26 cellular contexts compared by ENCODE assay signal in the genomic region with DNA sequence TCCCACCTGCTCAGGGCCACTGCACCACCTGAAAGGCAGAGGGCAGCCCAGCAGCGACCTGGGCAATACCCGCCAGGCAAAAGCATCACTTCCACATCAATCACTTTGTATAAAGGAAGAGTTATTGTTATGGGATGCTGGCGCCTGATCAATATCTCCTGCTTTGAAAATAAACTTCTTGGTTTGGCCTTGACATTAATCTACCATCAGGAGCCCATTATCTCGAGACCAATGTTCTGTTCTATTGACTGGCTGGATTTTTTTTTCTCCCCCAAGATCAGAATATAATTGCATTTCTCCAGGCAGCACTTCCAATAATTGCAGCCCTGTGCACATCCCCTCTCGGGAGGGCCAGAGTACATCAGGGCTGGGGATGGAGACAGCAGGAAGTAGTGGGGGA.
"Had no signal": no experiment of that assay in that cellular context is flagged by ENCODE, and none has a peak within 500 bp of the region (broad histone marks: within the 10 kb centered on the region; RNA-seq: fewer than 3 reads in every experiment).

No MANE protein-coding gene starts in this region.

- H3K27ac Mint-ChIP-seq: activated CD8-positive, alpha-beta T cell treated with anti-CD3 and anti-CD28 coated beads for 36 hours; activated naive CD4-positive, alpha-beta T cell treated with anti-CD3 and anti-CD28 coated beads for 36 hours; activated naive CD8-positive, alpha-beta T cell treated with anti-CD3 and anti-CD28 coated beads, Interleukin-2, amount 10 ng/mL, durations not matched to agents 7 days and 5 days; activated T-cell treated with anti-CD3 and anti-CD28 coated beads, Interleukin-2, amount 50 U/mL, for 72 hours; endodermal cell had no signal

- DNase-seq: activated CD4-positive, alpha-beta T cell treated with anti-CD3 and anti-CD28 coated beads, Interleukin-2, amount 50 U/mL, for 1 hour; activated CD4-positive, CD25-positive, alpha-beta regulatory T cell treated with anti-CD3 and anti-CD28 coated beads, Interleukin-2, amount 50 U/mL, for 72 hours; activated CD8-positive, alpha-beta T cell treated with anti-CD3 and anti-CD28 coated beads for 36 hours; activated effector memory CD4-positive, alpha-beta T cell treated with Interleukin-2 at 50 U/mL for 16 hours; activated naive CD4-positive, alpha-beta T cell treated with anti-CD3 and anti-CD28 coated beads for 36 hours; activated naive CD8-positive, alpha-beta T cell treated with anti-CD3 and anti-CD28 coated beads, Interleukin-2, amount 10 ng/mL, durations not matched to agents 7 days and 5 days; activated T-cell treated with anti-CD3 and anti-CD28 coated beads, Interleukin-2, amount 50 U/mL, for 72 hours; endodermal cell; foreskin keratinocyte; left ventricle myocardium inferior; mesendoderm; natural killer cell; stimulated activated CD4-positive, alpha-beta T cell treated with anti-CD3 and anti-CD28 coated beads, Interleukin-15, amount 100 ng/mL, for 24 hours; stimulated activated CD4-positive, alpha-beta T cell treated with anti-CD3 and anti-CD28 coated beads, Interleukin-2, amount 100 ng/mL, for 24 hours; stimulated activated naive CD4-positive, alpha-beta T cell; T1000; upper lobe of right lung had no signal

- ATAC-seq: activated CD8-positive, alpha-beta T cell treated with anti-CD3 and anti-CD28 coated beads for 36 hours; activated T-cell treated with anti-CD3 and anti-CD28 coated beads, Interleukin-2, amount 50 U/mL, for 72 hours; esophagus mucosa; foreskin keratinocyte; natural killer cell; upper lobe of right lung had no signal

- H3K27me3 ChIP-seq: ascending aorta, cardiac muscle cell, foreskin keratinocyte, right atrium auricular region, suprapubic skin, tibial artery, upper lobe of right lung had no signal

- H3K9me3 Mint-ChIP-seq: activated CD8-positive, alpha-beta T cell treated with anti-CD3 and anti-CD28 coated beads for 36 hours; activated naive CD4-positive, alpha-beta T cell treated with anti-CD3 and anti-CD28 coated beads for 36 hours; activated naive CD8-positive, alpha-beta T cell treated with anti-CD3 and anti-CD28 coated beads, Interleukin-2, amount 10 ng/mL, durations not matched to agents 7 days and 5 days; activated T-cell treated with anti-CD3 and anti-CD28 coated beads, Interleukin-2, amount 50 U/mL, for 72 hours; brain; endodermal cell; natural killer cell had no signal

- H3K36me3 Mint-ChIP-seq: activated naive CD8-positive, alpha-beta T cell treated with anti-CD3 and anti-CD28 coated beads, Interleukin-2, amount 10 ng/mL, durations not matched to agents 7 days and 5 days; brain; natural killer cell had no signal

- H3K9me3 ChIP-seq: ascending aorta, left ventricle myocardium inferior, right atrium auricular region, suprapubic skin, tibial artery, upper lobe of right lung had no signal

- H3K4me3 Mint-ChIP-seq: activated CD8-positive, alpha-beta T cell treated with anti-CD3 and anti-CD28 coated beads for 36 hours; activated naive CD4-positive, alpha-beta T cell treated with anti-CD3 and anti-CD28 coated beads for 36 hours; activated naive CD8-positive, alpha-beta T cell treated with anti-CD3 and anti-CD28 coated beads, Interleukin-2, amount 10 ng/mL, durations not matched to agents 7 days and 5 days; activated T-cell treated with anti-CD3 and anti-CD28 coated beads, Interleukin-2, amount 50 U/mL, for 72 hours; brain; endodermal cell; natural killer cell had no signal

- H3K27me3 Mint-ChIP-seq: activated CD8-positive, alpha-beta T cell treated with anti-CD3 and anti-CD28 coated beads for 36 hours; activated naive CD8-positive, alpha-beta T cell treated with anti-CD3 and anti-CD28 coated beads, Interleukin-2, amount 10 ng/mL, durations not matched to agents 7 days and 5 days had no signal

- H3K4me2 ChIP-seq: smooth muscle cell had no signal

- H3K4me3 ChIP-seq: ascending aorta, cardiac muscle cell, left ventricle myocardium inferior, lung, right atrium auricular region, smooth muscle cell, suprapubic skin, tibial artery, upper lobe of right lung had no signal

- H3K36me3 ChIP-seq: ascending aorta, cardiac muscle cell, left ventricle myocardium inferior, right atrium auricular region, suprapubic skin, tibial artery had no signal

- H3K27ac ChIP-seq: ascending aorta, cardiac muscle cell, foreskin keratinocyte, left ventricle myocardium inferior, right atrium auricular region, suprapubic skin, tibial artery, upper lobe of right lung had no signal

- H3K4me1 ChIP-seq: foreskin keratinocyte had no signal
